20 cellular contexts compared by ENCODE assay signal in genomic region chr19:12652219-12652618, GRCh38. TPM values are rescaled to one million over a fixed set of nuclear protein-coding genes. Genes with fewer than 3 reads are reported as not detected.
DNase-seq lines count a peak whose midpoint lies in the region; ATAC-seq and TF ChIP-seq lines count a peak whose summit lies in the region.
"Had no signal": no experiment of that assay in that cellular context is flagged by ENCODE, and none has a peak within 500 bp of the region (broad histone marks: within the 10 kb centered on the region; RNA-seq: fewer than 3 reads in every experiment).

No MANE protein-coding gene starts in this region.

- H3K27me3 Mint-ChIP-seq in central memory CD8-positive, alpha-beta T cell: no peaks in the 10 kb centered on the region
- H3K27me3 Mint-ChIP-seq in activated CD8-positive, alpha-beta memory T cell treated with anti-CD3 and anti-CD28 coated beads, Interleukin-2, amount 10 ng/mL, durations not matched to agents 7 days and 5 days: no peaks in the 10 kb centered on the region
- H3K27me3 Mint-ChIP-seq: CD4-positive, alpha-beta memory T cell had no signal

- WGBS in mesenchymal stem cell: 93% methylated on average over 3 of the region's 6 CpGs
- WGBS in spleen, 5 donors: 91 to 98% (median 96%) methylated on average over 6 of the region's 6 CpGs

- H3K4me3 ChIP-seq in mesenchymal stem cell (ENCODE audit: insufficient read depth in 1 of 2, low read depth in 1 of 2, low read length in 2 of 2): no peak overlapping the region
- no peak overlapping the region for H3K4me3 ChIP-seq in spleen
- H3K4me3 ChIP-seq: GM23248 had no signal

- H3K27me3 ChIP-seq in mesenchymal stem cell (ENCODE audit: control insufficient read depth in 1 of 2, insufficient read depth in 1 of 2, low read length in 2 of 2) (no peaks in the 10 kb centered on the region), spleen (replicated peaks in 1 of 7) (no peaks in the 10 kb centered on the region)

- no peak overlapping the region for H2AFZ ChIP-seq in mesenchymal stem cell (ENCODE audit: low read depth, low read length)
- H2AFZ ChIP-seq: GM23248 had no signal

- H4K8ac ChIP-seq in mesenchymal stem cell (ENCODE audit: low read length): no peak overlapping the region

- H3K27ac Mint-ChIP-seq in central memory CD8-positive, alpha-beta T cell (ENCODE audit: low read depth): peak overlapping the region; percentile 32
- no peak overlapping the region for H3K27ac Mint-ChIP-seq in activated CD8-positive, alpha-beta memory T cell treated with anti-CD3 and anti-CD28 coated beads, Interleukin-2, amount 10 ng/mL, durations not matched to agents 7 days and 5 days

- ATAC-seq in central memory CD8-positive, alpha-beta T cell (replicated peaks; ENCODE audit: extremely low read depth, poor library complexity, severe bottlenecking): no peak
- no peak for ATAC-seq in activated CD8-positive, alpha-beta memory T cell treated with anti-CD3 and anti-CD28 coated beads, Interleukin-2, amount 10 ng/mL, durations not matched to agents 7 days and 5 days
- ATAC-seq in GM18502 (IDR thresholded peaks at IDR 0.05; ENCODE audit: poor library complexity, unreplicated experiment): no peak

- H3K9ac ChIP-seq in mesenchymal stem cell (ENCODE audit: low read length): no peak overlapping the region
- H3K9ac ChIP-seq: GM23248 had no signal

- H2BK5ac ChIP-seq in mesenchymal stem cell (ENCODE audit: low read depth, low read length, poor library complexity, severe bottlenecking): no peak overlapping the region

- DNase-seq in GM10266 (ENCODE audit: extremely low spot score): peak; percentile 8
- DNase-seq in central memory CD8-positive, alpha-beta T cell (ENCODE audit: low spot score in 2 of 2): no peak
- DNase-seq in mesenchymal stem cell: no peak
- DNase-seq in spleen: peak; percentile 9
- no peak for DNase-seq in activated CD8-positive, alpha-beta memory T cell treated with anti-CD3 and anti-CD28 coated beads, Interleukin-2, amount 10 ng/mL, durations not matched to agents 7 days and 5 days
- no peak for DNase-seq in substantia nigra (lab: John Stamatoyannopoulos, UW)
- DNase-seq: C1 segment of cervical spinal cord; Calu3; CD4-positive, alpha-beta memory T cell; COR-L47; DMS153; DND-41; GM23248; H7; HCEC 1CT had no signal

- H3K4me1 ChIP-seq in mesenchymal stem cell (ENCODE audit: control insufficient read depth, insufficient read depth, low read depth, low read length) (peaks cover 2% of the 10 kb centered on the region), spleen (peaks cover 0 to 15% (median 9%) of the 10 kb centered on the region in 6 donors)

- no peak overlapping the region for H3K4ac ChIP-seq in mesenchymal stem cell (ENCODE audit: low read depth in 1 of 2, low read length in 2 of 2)

- no peak overlapping the region for H3K18ac ChIP-seq in mesenchymal stem cell (ENCODE audit: low read depth in 1 of 2, low read length in 2 of 2)

- intact Hi-C loops in spleen (cut with DNase I; ENCODE audit: low total_unique reads): no loop called here

- H2BK120ac ChIP-seq in mesenchymal stem cell (ENCODE audit: low read depth, low read length): no peak overlapping the region

- no peaks in the 10 kb centered on the region for H3K4me1 Mint-ChIP-seq in central memory CD8-positive, alpha-beta T cell
- H3K4me1 Mint-ChIP-seq in activated CD8-positive, alpha-beta memory T cell treated with anti-CD3 and anti-CD28 coated beads, Interleukin-2, amount 10 ng/mL, durations not matched to agents 7 days and 5 days: peaks cover 2% of the 10 kb centered on the region

- H3K27ac ChIP-seq in mesenchymal stem cell (ENCODE audit: low read length, poor library complexity, severe bottlenecking) (no peak overlapping the region), spleen (no peak overlapping the region), substantia nigra (ENCODE audit: low read depth, low read length, poor library complexity, severe bottlenecking) (no peak overlapping the region)
- H3K27ac ChIP-seq: GM23248 had no signal

- H3K36me3 ChIP-seq in mesenchymal stem cell (ENCODE audit: control insufficient read depth in 1 of 2, insufficient read depth in 2 of 2, low read depth in 1 of 2, low read length in 2 of 2): peaks cover 30 to 62% of the 10 kb centered on the region in 2 experiments
- H3K36me3 ChIP-seq in spleen: peaks cover 0 to 87% (median 36%) of the 10 kb centered on the region in 6 donors

- no peak overlapping the region for H2AK5ac ChIP-seq in mesenchymal stem cell (ENCODE audit: low read length, severe bottlenecking)

- CTCF ChIA-PET in activated CD8-positive, alpha-beta memory T cell treated with anti-CD3 and anti-CD28 coated beads, Interleukin-2, amount 10 ng/mL, durations not matched to agents 7 days and 5 days (lab: Charles Lee): interaction anchor here (1.9 kb wide), 1 partner anchor 12 kb away, joined by 8 read pairs; no protein-coding TSS in a partner anchor

- peaks cover 3% of the 10 kb centered on the region for H3K79me1 ChIP-seq in mesenchymal stem cell (replicated peaks; ENCODE audit: low read length, poor library complexity, severe bottlenecking)

- H2BK12ac ChIP-seq in mesenchymal stem cell (ENCODE audit: low read length in 2 of 2): no peak overlapping the region

- no peak overlapping the region for H3K4me2 ChIP-seq in mesenchymal stem cell (ENCODE audit: low read length, poor library complexity, severe bottlenecking)

- TF ChIP-seq POLR2A in spleen (IDR thresholded peaks at IDR 0.05): no peak

- no peak overlapping the region for H3K23ac ChIP-seq in mesenchymal stem cell (ENCODE audit: low read length in 2 of 2)

- TF ChIP-seq CTCF in GM10266 (IDR thresholded peaks at IDR 0.05; ENCODE audit: control insufficient read depth, insufficient read depth, low read depth, missing control alignments): no peak
- TF ChIP-seq CTCF in spleen (IDR thresholded peaks at IDR 0.05 in 8 of 11, conservative IDR thresholded peaks at IDR 0.05 in 3 of 11): no peak

- H2BK15ac ChIP-seq in mesenchymal stem cell (ENCODE audit: low read depth, poor library complexity, severe bottlenecking): no peak overlapping the region

- H3K9me3 Mint-ChIP-seq in central memory CD8-positive, alpha-beta T cell: no peaks in the 10 kb centered on the region
- no peaks in the 10 kb centered on the region for H3K9me3 Mint-ChIP-seq in activated CD8-positive, alpha-beta memory T cell treated with anti-CD3 and anti-CD28 coated beads, Interleukin-2, amount 10 ng/mL, durations not matched to agents 7 days and 5 days (ENCODE audit: low read depth)
- H3K9me3 Mint-ChIP-seq: CD4-positive, alpha-beta memory T cell had no signal

- no peaks in the 10 kb centered on the region for H3K9me3 ChIP-seq in mesenchymal stem cell (ENCODE audit: control insufficient read depth, low read length)
- no peaks in the 10 kb centered on the region for H3K9me3 ChIP-seq in spleen

- no peak overlapping the region for H3K14ac ChIP-seq in mesenchymal stem cell (ENCODE audit: low read length in 2 of 2)

- peaks cover 34% of the 10 kb centered on the region for H3K36me3 Mint-ChIP-seq in central memory CD8-positive, alpha-beta T cell (ENCODE audit: insufficient read depth)
- H3K36me3 Mint-ChIP-seq in activated CD8-positive, alpha-beta memory T cell treated with anti-CD3 and anti-CD28 coated beads, Interleukin-2, amount 10 ng/mL, durations not matched to agents 7 days and 5 days: peaks cover 47% of the 10 kb centered on the region

- no peak overlapping the region for H3K4me3 Mint-ChIP-seq in central memory CD8-positive, alpha-beta T cell
- H3K4me3 Mint-ChIP-seq in activated CD8-positive, alpha-beta memory T cell treated with anti-CD3 and anti-CD28 coated beads, Interleukin-2, amount 10 ng/mL, durations not matched to agents 7 days and 5 days: no peak overlapping the region
- H3K4me3 Mint-ChIP-seq: CD4-positive, alpha-beta memory T cell had no signal

- peak overlapping the region; percentile 43 for H4K91ac ChIP-seq in mesenchymal stem cell (ENCODE audit: low read length)

RNA-seq across cellular contexts. Expression of gene MAN2B1, which starts 14.3 kb away (rescaled TPM):
- 70.4 TPM for polyA plus RNA-seq in mesenchymal stem cell (2013, experiment 1 of 2)
- 70.1 TPM for polyA plus RNA-seq in mesenchymal stem cell (2013, experiment 2 of 2)
- total RNA-seq in spleen: 100 to 1,000 TPM; 145 to 288 (median 218) TPM
- 100 to 1,000 TPM in 1 of 3 donors, 10 to 100 TPM in 2; 50.6 to 122 (median 83.3) TPM for polyA plus RNA-seq in spleen
- total RNA-seq in activated CD8-positive, alpha-beta memory T cell treated with anti-CD3 and anti-CD28 coated beads, Interleukin-2, amount 10 ng/mL, durations not matched to agents 7 days and 5 days: 100 to 1,000 TPM; 102 to 118 TPM

RNA-seq across cellular contexts. Expression of gene WDR83, which starts 14.4 kb away (rescaled TPM):
- polyA plus RNA-seq in mesenchymal stem cell (2013, experiment 1 of 2): 5.0 TPM
- 4.7 TPM for polyA plus RNA-seq in mesenchymal stem cell (2013, experiment 2 of 2)
- total RNA-seq in spleen: 10 to 100 TPM in 6 of 7 donors, 1 to 10 TPM in 1; 6.4 to 15.7 (median 12.9) TPM
- polyA plus RNA-seq in spleen: 10 to 100 TPM; 17.0 to 19.5 (median 19.0) TPM
- total RNA-seq in activated CD8-positive, alpha-beta memory T cell treated with anti-CD3 and anti-CD28 coated beads, Interleukin-2, amount 10 ng/mL, durations not matched to agents 7 days and 5 days: 10 to 100 TPM; 21.4 to 22.0 TPM

RNA-seq across cellular contexts. Expression of gene DHPS, which starts 29.5 kb away (rescaled TPM):
- 39.7 TPM for polyA plus RNA-seq in mesenchymal stem cell (2013, experiment 1 of 2)
- polyA plus RNA-seq in mesenchymal stem cell (2013, experiment 2 of 2): 39.4 TPM
- total RNA-seq in spleen: 100 to 1,000 TPM in 3 of 7 donors, 10 to 100 TPM in 4; 86.8 to 158 (median 96.0) TPM
- polyA plus RNA-seq in spleen: 10 to 100 TPM; 55.1 to 76.6 (median 59.3) TPM
- total RNA-seq in activated CD8-positive, alpha-beta memory T cell treated with anti-CD3 and anti-CD28 coated beads, Interleukin-2, amount 10 ng/mL, durations not matched to agents 7 days and 5 days: 100 to 1,000 TPM; 106 to 111 TPM

RNA-seq across cellular contexts. Expression of gene GNG14, which starts 35.6 kb away (rescaled TPM):
- not detected for polyA plus RNA-seq in mesenchymal stem cell (2013, experiment 1 of 2)
- not detected for polyA plus RNA-seq in mesenchymal stem cell (2013, experiment 2 of 2)
- total RNA-seq in spleen: not detected
- polyA plus RNA-seq in spleen: not detected
- not detected for total RNA-seq in activated CD8-positive, alpha-beta memory T cell treated with anti-CD3 and anti-CD28 coated beads, Interleukin-2, amount 10 ng/mL, durations not matched to agents 7 days and 5 days
- total RNA-seq: A172; A673; Calu3; CD4-positive, alpha-beta memory T cell; GM23248; H1; H7 had no signal
- polyA plus RNA-seq: BJ; CD4-positive, alpha-beta memory T cell; GM23248; H1 had no signal

RNA-seq across cellular contexts. Expression of gene ZNF791, which starts 41.5 kb away (rescaled TPM):
- polyA plus RNA-seq in mesenchymal stem cell (2013, experiment 1 of 2): 12.1 TPM
- 13.4 TPM for polyA plus RNA-seq in mesenchymal stem cell (2013, experiment 2 of 2)
- total RNA-seq in spleen: 10 to 100 TPM; 27.8 to 64.9 (median 33.4) TPM
- polyA plus RNA-seq in spleen: 10 to 100 TPM in 1 of 3 donors, 1 to 10 TPM in 2; 6.8 to 11.1 (median 7.3) TPM
- total RNA-seq in activated CD8-positive, alpha-beta memory T cell treated with anti-CD3 and anti-CD28 coated beads, Interleukin-2, amount 10 ng/mL, durations not matched to agents 7 days and 5 days: 10 to 100 TPM; 30.0 to 41.5 TPM

Comparison
In these comparisons a context has a peak if more than half of its experiments do, and no peak if none do; other contexts are left out.
1. DNase-seq: peak in GM10266 (single experiment) and spleen (single experiment); none in central memory CD8-positive, alpha-beta T cell (0 of 2), mesenchymal stem cell (single experiment), activated CD8-positive, alpha-beta memory T cell treated with anti-CD3 and anti-CD28 coated beads, Interleukin-2, amount 10 ng/mL, durations not matched to agents 7 days and 5 days (single experiment) and substantia nigra (0 of 49).